Comparison of ENCODE assay signal across 12 cellular contexts in the genomic region with DNA sequence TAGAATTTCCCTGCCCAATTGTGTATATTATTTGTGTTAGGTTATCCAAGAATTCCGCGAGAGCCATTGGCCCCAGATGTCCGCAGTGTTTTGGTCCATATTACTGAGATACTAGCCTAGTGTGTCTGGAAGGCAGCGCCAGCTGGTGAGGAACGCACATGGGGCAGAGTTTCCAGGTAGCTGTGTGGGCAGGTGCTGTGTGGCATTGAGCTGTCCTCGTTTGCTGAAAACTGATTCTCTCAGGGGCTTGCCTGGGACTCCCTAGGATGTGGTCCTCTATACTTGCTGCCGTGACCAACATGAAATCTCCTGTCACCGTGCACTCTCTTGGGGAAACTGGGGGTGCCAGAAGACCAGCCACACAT.
DNase-seq lines count a peak whose midpoint lies in the region; TF ChIP-seq lines count a peak whose summit lies in the region.
"Had no signal": no experiment of that assay in that cellular context is flagged by ENCODE, and none has a peak within 500 bp of the region (broad histone marks: within the 10 kb centered on the region; RNA-seq: fewer than 3 reads in every experiment).

No MANE protein-coding gene starts in this region.

- TF ChIP-seq CTCF in PC-9 (conservative IDR thresholded peaks at IDR 0.05): no peak
- TF ChIP-seq CTCF in type B pancreatic cell (conservative IDR thresholded peaks at IDR 0.05): no peak

- H3K4me2 ChIP-seq in PC-9 (no peak overlapping the region), mesendoderm (ENCODE audit: low read length) (no peak overlapping the region)

- POLR2A ChIA-PET in PC-9 (lab: Charles Lee; ENCODE audit: unreplicated experiment): interaction anchor here (0.7 kb wide), 1 partner anchor 268 kb away, joined by 3 read pairs; no protein-coding TSS in a partner anchor

- CTCF ChIA-PET in PC-9 (lab: Charles Lee): no interaction called here

- H3K4me1 ChIP-seq in PC-9 (replicated peaks; ENCODE audit: insufficient read depth) (peaks cover 8% of the 10 kb centered on the region), mesendoderm (ENCODE audit: control insufficient read depth, low read depth, low read length) (no peaks in the 10 kb centered on the region)

- H3K4me3 Mint-ChIP-seq in type B pancreatic cell: no peak overlapping the region
- H3K4me3 Mint-ChIP-seq: activated T-cell treated with anti-CD3 and anti-CD28 coated beads, Interleukin-2, amount 50 U/mL, for 4 hours had no signal

- H3K4me3 ChIP-seq in PC-9: no peak overlapping the region
- H3K4me3 ChIP-seq in mesendoderm (ENCODE audit: low read length): no peak overlapping the region
- H3K4me3 ChIP-seq: MG63 had no signal

- no peak overlapping the region for H2BK15ac ChIP-seq in mesendoderm (replicated peaks; ENCODE audit: low read depth)

- DNase-seq in NCI-H146 treated with DMSO at 0.1 percent for 48 hours (lab: John Stamatoyannopoulos, UW; ENCODE audit: unreplicated experiment) (peak; percentile 50), PC-9 (no peak), myocyte (ENCODE audit: low read depth) (peak; percentile 5), type B pancreatic cell (ENCODE audit: extremely low spot score, unreplicated experiment) (no peak), activated gamma-delta T cell treated with Interleukin-2 at 50 U/mL for 16 hours (no peak), mesendoderm (no peak), NCI-H1694 (lab: John Stamatoyannopoulos, UW) (no peak)
- DNase-seq: activated T-cell treated with anti-CD3 and anti-CD28 coated beads, Interleukin-2, amount 50 U/mL, for 4 hours; effector CD8-positive, alpha-beta T cell; MG63; occipital lobe; stimulated activated CD4-positive, alpha-beta T cell treated with anti-CD3 and anti-CD28 coated beads, Interleukin-2, amount 100 ng/mL, for 24 hours had no signal

- BruUV-seq in PC-9 (replicated peaks; lab: Mats Ljungman, UMichigan): no TSS peak

- peak overlapping the region; percentile 66 for H3K27ac Mint-ChIP-seq in type B pancreatic cell

- no peak overlapping the region for H2BK120ac ChIP-seq in mesendoderm (ENCODE audit: low read depth, low read length)

- H3K79me2 ChIP-seq in PC-9 (ENCODE audit: low read depth) (peaks cover 98% of the 10 kb centered on the region), mesendoderm (ENCODE audit: control insufficient read depth, insufficient read depth, low read length) (no peaks in the 10 kb centered on the region)

- H2AK5ac ChIP-seq in mesendoderm (ENCODE audit: low read length): no peak overlapping the region

- no peak overlapping the region for H3K9ac ChIP-seq in mesendoderm (ENCODE audit: low read length)

- H3K79me1 ChIP-seq in mesendoderm (ENCODE audit: low read length): no peaks in the 10 kb centered on the region

- H4K20me1 ChIP-seq in PC-9 (ENCODE audit: insufficient read depth): peaks cover 79% of the 10 kb centered on the region

- no peak overlapping the region for H3K18ac ChIP-seq in mesendoderm (ENCODE audit: low read length)

- no peak overlapping the region for H4K5ac ChIP-seq in mesendoderm (ENCODE audit: low read length)

- intact Hi-C loops in PC-9 (cut with micrococcal nuclease; ENCODE audit: unreplicated experiment): no loop called here

- WGBS in mesendoderm (ENCODE audit: extremely low coverage, insufficient coverage, low lambda C conversion rate): no CpG with 5 or more reads among the region's 8 CpGs

- H4K8ac ChIP-seq in mesendoderm (ENCODE audit: low read depth, low read length): no peak overlapping the region

- H3K27ac ChIP-seq in PC-9: peak overlapping the region; percentile 18; the same call in 1 of the 2 replicates
- no peak overlapping the region for H3K27ac ChIP-seq in mesendoderm (ENCODE audit: low read depth, low read length)

- H3K27me3 ChIP-seq in PC-9 (ENCODE audit: insufficient read depth, low read depth) (no peaks in the 10 kb centered on the region), mesendoderm (ENCODE audit: insufficient read depth, low read length, poor library complexity) (no peaks in the 10 kb centered on the region)
- H3K27me3 ChIP-seq: MG63 had no signal

- H3K4me1 Mint-ChIP-seq in type B pancreatic cell (ENCODE audit: unreplicated experiment): peaks cover 80% of the 10 kb centered on the region

- H3K23ac ChIP-seq in mesendoderm (ENCODE audit: low read length): no peak overlapping the region

- no peak overlapping the region for H3K56ac ChIP-seq in mesendoderm (ENCODE audit: low read length)

- H3K4ac ChIP-seq in mesendoderm (ENCODE audit: low read depth, low read length): no peak overlapping the region

- H3K9me3 ChIP-seq in PC-9 (ENCODE audit: insufficient read depth, low read depth): no peaks in the 10 kb centered on the region
- H3K9me3 ChIP-seq: MG63 had no signal

- H2AFZ ChIP-seq in PC-9: no peak overlapping the region

- H3F3A ChIP-seq in PC-9 (ENCODE audit: insufficient read depth, low read depth): peaks cover 42% of the 10 kb centered on the region

- H3K36me3 ChIP-seq in PC-9 (ENCODE audit: low read depth) (peaks cover 59% of the 10 kb centered on the region), mesendoderm (ENCODE audit: control insufficient read depth, insufficient read depth, low read length) (no peaks in the 10 kb centered on the region)

- H3K9me3 Mint-ChIP-seq in type B pancreatic cell: no peaks in the 10 kb centered on the region
- H3K9me3 Mint-ChIP-seq: activated T-cell treated with anti-CD3 and anti-CD28 coated beads, Interleukin-2, amount 50 U/mL, for 4 hours had no signal

- peaks cover 26% of the 10 kb centered on the region for H3K36me3 Mint-ChIP-seq in type B pancreatic cell

- no peaks in the 10 kb centered on the region for H3K27me3 Mint-ChIP-seq in type B pancreatic cell

- H2BK5ac ChIP-seq in mesendoderm (ENCODE audit: low read length): no peak overlapping the region

- H3K9me2 ChIP-seq in PC-9 (ENCODE audit: insufficient read depth): no peaks in the 10 kb centered on the region

Comparison
In these comparisons a context has a peak if more than half of its experiments do, and no peak if none do; other contexts are left out.
1. DNase-seq: peak in NCI-H146 treated with DMSO at 0.1 percent for 48 hours (single experiment) and myocyte (single experiment); none in PC-9 (0 of 2), type B pancreatic cell (single experiment), activated gamma-delta T cell treated with Interleukin-2 at 50 U/mL for 16 hours (single experiment), mesendoderm (single experiment) and NCI-H1694 (single experiment).